10 cellular contexts compared by ENCODE assay signal in genomic region chr17:63946440-63947363, GRCh38. TPM values are rescaled to one million over a fixed set of nuclear protein-coding genes. Genes with fewer than 3 reads are reported as not detected.
A peak's percentile ranks its signal among the peaks of the same experiment; 100 is the strongest.
DNase-seq lines count a peak whose midpoint lies in the region; ATAC-seq and TF ChIP-seq lines count a peak whose summit lies in the region.
"Had no signal": no experiment of that assay in that cellular context is flagged by ENCODE, and none has a peak within 500 bp of the region (broad histone marks: within the 10 kb centered on the region; RNA-seq: fewer than 3 reads in every experiment).

No MANE protein-coding gene starts in this region.

- H3K9me3 Mint-ChIP-seq in dendritic cell treated with granulocyte-macrophage colony-stimulating factor and Interleukin-4, amounts not matched to agents 40 ng/mL and 50 ng/mL, for 4 days: no peaks in the 10 kb centered on the region

- peak; percentile 45 for DNase-seq in EH (ENCODE audit: low read depth)
- DNase-seq in H4 (ENCODE audit: low spot score): peak; percentile 43
- peak; percentile 40 for DNase-seq in NCI-H1694 (lab: John Stamatoyannopoulos, UW)
- peak; percentile 54 to 63 for DNase-seq in activated CD4-positive, alpha-beta T cell treated with anti-CD3 and anti-CD28 coated beads for 4 hours
- peak; percentile 43 for DNase-seq in medulla oblongata (ENCODE audit: extremely low spot score)
- DNase-seq in stimulated activated naive CD4-positive, alpha-beta T cell treated with Interleukin-2 at 50 U/mL for 16 hours (lab: John Stamatoyannopoulos, UW): peak; percentile 46

- no peaks in the 10 kb centered on the region for H3K36me3 Mint-ChIP-seq in dendritic cell treated with granulocyte-macrophage colony-stimulating factor and Interleukin-4, amounts not matched to agents 40 ng/mL and 50 ng/mL, for 4 days (ENCODE audit: low read depth)

- no peak for ATAC-seq in GM18505 (IDR thresholded peaks at IDR 0.05; ENCODE audit: unreplicated experiment)

- H3K4me1 Mint-ChIP-seq in dendritic cell treated with granulocyte-macrophage colony-stimulating factor and Interleukin-4, amounts not matched to agents 40 ng/mL and 50 ng/mL, for 4 days (ENCODE audit: low read depth): peaks cover 11% of the 10 kb centered on the region

- H3K27ac Mint-ChIP-seq in dendritic cell treated with granulocyte-macrophage colony-stimulating factor and Interleukin-4, amounts not matched to agents 40 ng/mL and 50 ng/mL, for 4 days: no peak overlapping the region

- no peak for TF ChIP-seq POLR2A in GM18505 (IDR thresholded peaks at IDR 0.05; ENCODE audit: borderline replicate concordance, extremely low read depth, insufficient read depth, insufficient read length)

- peak overlapping the region; percentile 25 for H3K4me3 Mint-ChIP-seq in dendritic cell treated with granulocyte-macrophage colony-stimulating factor and Interleukin-4, amounts not matched to agents 40 ng/mL and 50 ng/mL, for 4 days

- intact Hi-C loops in dendritic cell treated with granulocyte-macrophage colony-stimulating factor and Interleukin-4, amounts not matched to agents 40 ng/mL and 50 ng/mL, for 4 days (cut with micrococcal nuclease): loop anchor here (1.0 to 2.0 kb wide), 2 partner anchors 27 to 36 kb away; partner anchors contain the start of gene CSHL1

- peaks cover 12% of the 10 kb centered on the region for H3K27me3 Mint-ChIP-seq in dendritic cell treated with granulocyte-macrophage colony-stimulating factor and Interleukin-4, amounts not matched to agents 40 ng/mL and 50 ng/mL, for 4 days

RNA-seq across cellular contexts. Expression of gene CD79B, which starts 14.6 kb away (rescaled TPM):
- total RNA-seq in H4 (2014; rRNA removed; shearing (Covaris generic)): 1.1 TPM in 1 of 2 replicates, not detected in the other
- total RNA-seq: temporal lobe had no signal

RNA-seq across cellular contexts. Expression of gene SCN4A, which starts 26.0 kb away (rescaled TPM):
- 0.02 TPM in 2 replicates for total RNA-seq in H4 (2014; rRNA removed; shearing (Covaris generic))

RNA-seq across cellular contexts. Expression of gene GH1, which starts 28.1 kb away (rescaled TPM):
- total RNA-seq in H4 (2014; rRNA removed; shearing (Covaris generic)): not detected in 2 replicates
- total RNA-seq: activated CD8-positive, alpha-beta memory T cell treated with anti-CD3 and anti-CD28 coated beads for 36 hours; temporal lobe had no signal

RNA-seq across cellular contexts. Expression of gene CSHL1, which starts 35.6 kb away (rescaled TPM):
- total RNA-seq in H4 (2014; rRNA removed; shearing (Covaris generic)): not detected in 2 replicates
- total RNA-seq: activated CD8-positive, alpha-beta memory T cell treated with anti-CD3 and anti-CD28 coated beads for 36 hours; temporal lobe had no signal

RNA-seq across cellular contexts. Expression of gene CSH1, which starts 50.3 kb away (rescaled TPM):
- total RNA-seq in H4 (2014; rRNA removed; shearing (Covaris generic)): not detected in 2 replicates
- total RNA-seq: activated CD8-positive, alpha-beta memory T cell treated with anti-CD3 and anti-CD28 coated beads for 36 hours; temporal lobe had no signal
